Comparison of ENCODE assay signal across 8 cellular contexts in the genomic region with DNA sequence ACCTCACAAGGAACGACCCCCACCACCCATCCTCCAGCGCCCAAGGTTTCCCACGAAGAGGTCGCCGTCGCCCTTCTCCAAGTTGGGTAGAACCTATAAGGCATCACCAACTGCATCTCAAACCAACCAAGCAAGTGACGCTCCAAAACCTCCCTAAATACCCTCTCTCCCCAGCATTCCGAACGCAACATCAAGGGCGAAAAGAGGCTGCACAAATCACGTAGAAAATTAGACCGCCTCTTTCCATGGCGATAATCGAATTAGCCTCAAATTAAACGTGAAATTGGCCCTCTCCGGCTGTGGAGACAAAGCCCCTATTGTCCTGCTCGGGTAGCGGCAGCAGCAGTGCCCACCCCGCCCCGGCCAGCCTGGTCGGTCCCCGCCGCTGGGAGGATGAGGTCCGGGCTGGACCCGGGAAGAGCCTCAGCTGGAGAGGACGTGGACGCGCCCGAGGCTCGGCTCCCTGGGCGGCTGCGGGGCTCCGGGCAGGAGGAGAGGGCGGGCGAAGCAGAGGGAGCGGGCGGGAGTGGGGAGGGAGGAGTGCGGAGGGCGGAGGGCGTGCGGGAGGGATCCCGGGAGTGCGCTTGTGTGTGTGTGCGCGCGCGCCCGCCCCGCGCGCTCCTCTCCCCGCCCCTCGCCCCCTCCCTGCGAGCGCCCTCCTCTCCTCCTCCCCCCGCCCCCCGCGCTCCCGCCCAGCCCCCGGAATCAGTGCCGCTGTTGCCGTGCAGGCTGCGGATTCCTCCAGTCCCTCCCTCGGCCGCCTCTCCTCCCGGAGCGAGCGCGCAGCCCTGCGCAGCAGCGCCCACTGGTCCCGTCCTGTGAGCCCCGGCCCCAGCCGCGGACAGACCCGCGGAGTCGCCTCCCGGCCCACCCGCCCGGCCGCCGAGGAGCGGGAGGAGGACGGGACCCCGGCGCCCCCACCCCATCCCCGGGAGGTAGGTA. TPM values are rescaled to one million over a fixed set of nuclear protein-coding genes. Genes with fewer than 3 reads are reported as not detected.
DNase-seq lines count a peak whose midpoint lies in the region; ATAC-seq and TF ChIP-seq lines count a peak whose summit lies in the region.

A gene (plus strand): TSS at position 744 of the 942 bp plus-strand sequence. CDS start 70,092 bp downstream, outside the sequence.

- peak; percentile 60 for TF ChIP-seq POLR2A in right lobe of liver (IDR thresholded peaks at IDR 0.05)

- DNase-seq in Caki2 (ENCODE audit: low read depth) (peak; percentile 81), NCI-H146 (lab: John Stamatoyannopoulos, UW) (peak; percentile 93), WERI-Rb-1 (peak; percentile 98), right lobe of liver (peak; percentile 93 to 94 (median 94))
- peak in 1 of 3 donors; percentile 1 for DNase-seq in effector memory CD4-positive, alpha-beta T cell
- DNase-seq in stimulated activated naive CD8-positive, alpha-beta T cell treated with anti-CD3 and anti-CD28 coated beads, Interleukin-15, Interleukin-2, amounts not matched to agents 100 U/mL and 50 U/mL, for 24 hours = peak; percentile 40
- DNase-seq in effector CD4-positive, alpha-beta T cell = no peak

- H3K36me3 ChIP-seq in WERI-Rb-1 (no peaks in the 10 kb centered on the region; the same call in 1 of the 2 replicates), right lobe of liver (no peaks in the 10 kb centered on the region)
- no peaks in the 10 kb centered on the region for H3K36me3 ChIP-seq in effector memory CD4-positive, alpha-beta T cell (ENCODE audit: control insufficient read depth, insufficient read depth, low read length)

- intact Hi-C loops in right lobe of liver (cut with DNase I) = no loop called here

- H3K27me3 ChIP-seq in WERI-Rb-1 (ENCODE audit: insufficient read depth, low read depth, severe bottlenecking) = no peaks in the 10 kb centered on the region
- H3K27me3 ChIP-seq in effector memory CD4-positive, alpha-beta T cell (replicated peaks; ENCODE audit: control insufficient read depth, insufficient read depth, low read length, poor library complexity, severe bottlenecking) = peaks cover 18% of the 10 kb centered on the region
- H3K27me3 ChIP-seq in right lobe of liver = no peaks in the 10 kb centered on the region

- TF ChIP-seq CTCF in WERI-Rb-1 (IDR thresholded peaks at IDR 0.05; ENCODE audit: low read depth, low read length) = no peak
- no peak for TF ChIP-seq CTCF in right lobe of liver (IDR thresholded peaks at IDR 0.05)

- in situ Hi-C loops in Caki2 (cut with HindIII; ENCODE audit: low pct_unique_long_range_greater_than_20kb, low sequenced_read_pairs) = no loop called here

- H3K9me3 ChIP-seq in WERI-Rb-1 (ENCODE audit: severe bottlenecking) (no peaks in the 10 kb centered on the region), right lobe of liver (no peaks in the 10 kb centered on the region)
- no peaks in the 10 kb centered on the region for H3K9me3 ChIP-seq in effector memory CD4-positive, alpha-beta T cell (ENCODE audit: control insufficient read depth, low read length)

- WGBS in right lobe of liver (ENCODE audit: insufficient coverage, low coverage, low lambda C conversion rate, missing lambda C conversion rate) = 0% methylated on average over 21 of the region's 88 CpGs

- ATAC-seq in GM21619 (IDR thresholded peaks at IDR 0.05; ENCODE audit: unreplicated experiment) (peak; percentile 46), right lobe of liver (peak; percentile 94 to 99 (median 96))
- ATAC-seq in stimulated activated naive CD8-positive, alpha-beta T cell treated with anti-CD3 and anti-CD28 coated beads, Interleukin-15, Interleukin-2, amounts not matched to agents 100 U/mL and 50 U/mL, for 24 hours = peak; percentile 15

- H3K4me3 ChIP-seq in WERI-Rb-1 (ENCODE audit: low read depth, low read length) = peak within 1 kb of the TSS; percentile 96
- peak within 1 kb of the TSS; percentile 54 for H3K4me3 ChIP-seq in effector memory CD4-positive, alpha-beta T cell (ENCODE audit: insufficient read depth, low read depth, low read length, poor library complexity, severe bottlenecking)
- peak within 1 kb of the TSS; percentile 65 to 77 (median 71) for H3K4me3 ChIP-seq in right lobe of liver

- H3K27ac ChIP-seq in WERI-Rb-1 (peak within 1 kb of the TSS; percentile 92), right lobe of liver (peak within 1 kb of the TSS; percentile 80 to 90 (median 87))
- H3K27ac ChIP-seq in effector memory CD4-positive, alpha-beta T cell (ENCODE audit: insufficient read depth, low read length, poor library complexity, severe bottlenecking) = no peak within 1 kb of the TSS

- peaks cover 11% of the 10 kb centered on the region for H3K4me1 ChIP-seq in effector memory CD4-positive, alpha-beta T cell (ENCODE audit: control insufficient read depth, insufficient read depth, low read length, poor library complexity, severe bottlenecking)
- H3K4me1 ChIP-seq in right lobe of liver = peaks cover 0 to 9% (median under 1%) of the 10 kb centered on the region in 4 donors

RNA-seq across cellular contexts. Expression of the gene that starts here (rescaled TPM):
- total RNA-seq in Caki2 (2014; rRNA removed; shearing (Covaris generic); ENCODE audit: low replicate concordance) = 96.7 and 110 TPM in 2 replicates
- total RNA-seq in right lobe of liver = 100 to 1,000 TPM; 107 to 315 (median 227) TPM

Comparison
In these comparisons a context has a peak if more than half of its experiments do, and no peak if none do; other contexts are left out.
1. ATAC-seq: peak in every context shown above with its lines; median percentile 96 in right lobe of liver; 46 in GM21619; 15 in stimulated activated naive CD8-positive, alpha-beta T cell treated with anti-CD3 and anti-CD28 coated beads, Interleukin-15, Interleukin-2, amounts not matched to agents 100 U/mL and 50 U/mL, for 24 hours.